ENCODE assay signal across 20 cellular contexts in genomic region chr10:103766751-103767509, GRCh38.
DNase-seq lines count a peak whose midpoint lies in the region; ATAC-seq and TF ChIP-seq lines count a peak whose summit lies in the region.
"Had no signal": no experiment of that assay in that cellular context is flagged by ENCODE, and none has a peak within 500 bp of the region (broad histone marks: within the 10 kb centered on the region; RNA-seq: fewer than 3 reads in every experiment).

No MANE protein-coding gene starts in this region.

- H2BK20ac ChIP-seq in IMR-90 (ENCODE audit: low read depth, low read length) = peak overlapping the region; percentile 18; the same call in 1 of the 2 replicates

- no peaks in the 10 kb centered on the region for H3K9me3 ChIP-seq in CD4-positive, alpha-beta T cell (ENCODE audit: control insufficient read depth, low read length)
- H3K9me3 ChIP-seq in IMR-90 (ENCODE audit: control insufficient read depth, insufficient read depth, low read length) = no peaks in the 10 kb centered on the region
- no peaks in the 10 kb centered on the region for H3K9me3 ChIP-seq in tibial nerve
- H3K9me3 ChIP-seq: thoracic aorta had no signal

- H3K4me1 Mint-ChIP-seq in CD4-positive, alpha-beta T cell (ENCODE audit: low read depth) = peaks cover 79% of the 10 kb centered on the region
- H3K4me1 Mint-ChIP-seq in nephron progenitor cell = peaks cover 70% of the 10 kb centered on the region
- H3K4me1 Mint-ChIP-seq in activated T-helper 17 cell treated with anti-CD3 and anti-CD28 coated beads, Interleukin-2, amount 50 U/mL, for 72 hours = peaks cover 34% of the 10 kb centered on the region

- peak overlapping the region; percentile 63 for H3K27ac Mint-ChIP-seq in CD4-positive, alpha-beta T cell
- H3K27ac Mint-ChIP-seq in nephron progenitor cell = no peak overlapping the region
- no peak overlapping the region for H3K27ac Mint-ChIP-seq in activated T-helper 17 cell treated with anti-CD3 and anti-CD28 coated beads, Interleukin-2, amount 50 U/mL, for 72 hours
- H3K27ac Mint-ChIP-seq: T-helper 1 cell treated with Interleukin-12 subunit alpha and Interleukin-12 subunit beta and Interleukin-4 antibody, amounts not matched to agents 30 μg/mL and 1 μg/mL, for 36 hours had no signal

- in situ Hi-C loops in IMR-90 (cut with MboI; ENCODE audit: low sequenced_read_pairs) = no loop called here

- 88% methylated on average over 2 of the region's 8 CpGs; no CpG with 5 or more reads in 1 of the 2 experiments for WGBS in IMR-90 (ENCODE audit: extremely low coverage in 2 of 2, insufficient read length in 1 of 2), 2 experiments
- WGBS in tibial nerve, 2 donors = 68 to 80% methylated on average over 8 of the region's 8 CpGs

- H3K27me3 ChIP-seq in CD4-positive, alpha-beta T cell (ENCODE audit: control insufficient read depth, insufficient read depth, low read length) = no peaks in the 10 kb centered on the region
- H3K27me3 ChIP-seq in IMR-90 (ENCODE audit: control insufficient read depth, insufficient read depth, low read length) (no peaks in the 10 kb centered on the region), tibial nerve (no peaks in the 10 kb centered on the region)
- H3K27me3 ChIP-seq: foreskin keratinocyte had no signal

- H3K4me2 ChIP-seq in IMR-90 (ENCODE audit: low read depth, low read length) = no peak overlapping the region

- intact Hi-C loops in CD4-positive, alpha-beta T cell (cut with DNase I, micrococcal nuclease) = no loop called here
- intact Hi-C loops in IMR-90 (cut with micrococcal nuclease) = no loop called here

- H3K14ac ChIP-seq in IMR-90 (replicated peaks; ENCODE audit: low read depth, low read length) = peak overlapping the region; percentile 35; the same call in 1 of the 2 replicates

- H2AFZ ChIP-seq in IMR-90 (replicated peaks; ENCODE audit: low read length, poor library complexity) = peak overlapping the region; percentile 33
- H2AFZ ChIP-seq: GM23248 had no signal

- 0 out of 2 replicates have a peak, but pooled peaks cover 1% of the 10 kb centered on the region for H4K20me1 ChIP-seq in IMR-90 (ENCODE audit: insufficient read depth, low read length)

- H3K23ac ChIP-seq in IMR-90 (ENCODE audit: low read depth, low read length) = no peak overlapping the region

- H3K9ac ChIP-seq in IMR-90 (ENCODE audit: low read depth, low read length) = no peak overlapping the region
- H3K9ac ChIP-seq: GM23248 had no signal

- no peaks in the 10 kb centered on the region for H3K9me3 Mint-ChIP-seq in CD4-positive, alpha-beta T cell
- no peaks in the 10 kb centered on the region for H3K9me3 Mint-ChIP-seq in nephron progenitor cell
- H3K9me3 Mint-ChIP-seq in activated T-helper 17 cell treated with anti-CD3 and anti-CD28 coated beads, Interleukin-2, amount 50 U/mL, for 72 hours = no peaks in the 10 kb centered on the region
- H3K9me3 Mint-ChIP-seq: IgD-negative memory B cell; T-helper 1 cell treated with Interleukin-12 subunit alpha and Interleukin-12 subunit beta and Interleukin-4 antibody, amounts not matched to agents 30 μg/mL and 1 μg/mL, for 36 hours had no signal

- H2BK5ac ChIP-seq in IMR-90 (ENCODE audit: low read depth, low read length, poor library complexity, severe bottlenecking) = no peak overlapping the region

- H3K4me3 Mint-ChIP-seq in CD4-positive, alpha-beta T cell = no peak overlapping the region
- peak overlapping the region; percentile 54 for H3K4me3 Mint-ChIP-seq in nephron progenitor cell
- H3K4me3 Mint-ChIP-seq in activated T-helper 17 cell treated with anti-CD3 and anti-CD28 coated beads, Interleukin-2, amount 50 U/mL, for 72 hours = no peak overlapping the region
- H3K4me3 Mint-ChIP-seq: T-helper 1 cell treated with Interleukin-12 subunit alpha and Interleukin-12 subunit beta and Interleukin-4 antibody, amounts not matched to agents 30 μg/mL and 1 μg/mL, for 36 hours had no signal

- peak overlapping the region in 1 of 2 experiments; percentile 35; a peak in 1 of 4 replicates for H4K8ac ChIP-seq in IMR-90 (ENCODE audit: low read depth in 2 of 2, low read length in 2 of 2)

- no peak overlapping the region for H3K18ac ChIP-seq in IMR-90 (ENCODE audit: low read depth, low read length)

- H2BK120ac ChIP-seq in IMR-90 (ENCODE audit: low read depth, low read length) = peak overlapping the region; percentile 49; the same call in 1 of the 2 replicates

- POLR2A ChIA-PET in CD4-positive, alpha-beta T cell (lab: Charles Lee) = interaction anchor here (0.6 to 3.4 kb wide), 5 partner anchors 9 to 141 kb away, joined by 3 to 10 read pairs (median 5); no protein-coding TSS in a partner anchor
- POLR2A ChIA-PET in IMR-90 (lab: Charles Lee; ENCODE audit: unreplicated experiment) = no interaction called here

- CTCF ChIA-PET in CD4-positive, alpha-beta T cell (lab: Charles Lee) = interaction anchor here (2.4 kb wide), 1 partner anchor 70 kb away, joined by 6 read pairs; no protein-coding TSS in a partner anchor
- CTCF ChIA-PET in IMR-90 (lab: Yijun Ruan, JAX) = no interaction called here

- TF ChIP-seq POLR2A in IMR-90 (IDR thresholded peaks at IDR 0.05; ENCODE audit: low read depth, low read length) = no peak
- no peak for TF ChIP-seq POLR2A in tibial nerve (IDR thresholded peaks at IDR 0.05)

- no peak for TF ChIP-seq EP300 in tibial nerve (IDR thresholded peaks at IDR 0.05)

- no peaks in the 10 kb centered on the region for H3K36me3 Mint-ChIP-seq in CD4-positive, alpha-beta T cell (ENCODE audit: low read depth)
- peaks cover 14% of the 10 kb centered on the region for H3K36me3 Mint-ChIP-seq in nephron progenitor cell (ENCODE audit: low read depth)
- no peaks in the 10 kb centered on the region for H3K36me3 Mint-ChIP-seq in activated T-helper 17 cell treated with anti-CD3 and anti-CD28 coated beads, Interleukin-2, amount 50 U/mL, for 72 hours (ENCODE audit: low read depth)
- H3K36me3 Mint-ChIP-seq: IgD-negative memory B cell had no signal

- no peak overlapping the region for H3K27ac ChIP-seq in CD4-positive, alpha-beta T cell (ENCODE audit: low read depth, low read length)
- H3K27ac ChIP-seq in IMR-90 (ENCODE audit: insufficient read depth, low read length) (no peak overlapping the region), tibial nerve (peak overlapping the region in 2 of 4 donors; percentile 49 to 74)
- H3K27ac ChIP-seq: foreskin keratinocyte, GM23248, thoracic aorta, WERI-Rb-1 had no signal

- no peak overlapping the region for H3K4me3 ChIP-seq in IMR-90 (ENCODE audit: insufficient read depth, low read depth, low read length)
- H3K4me3 ChIP-seq in epithelial cell of proximal tubule (ENCODE audit: low read depth, low read length) = no peak overlapping the region
- H3K4me3 ChIP-seq in tibial nerve = no peak overlapping the region
- H3K4me3 ChIP-seq: GM23248, thoracic aorta had no signal

- DNase-seq in CD4-positive, alpha-beta T cell = no peak
- no peak for DNase-seq in IMR-90
- DNase-seq in epithelial cell of proximal tubule (ENCODE audit: low read depth) = peak; percentile 52
- DNase-seq in nephron progenitor cell = no peak
- no peak for DNase-seq in tibial nerve (ENCODE audit: low spot score in 2 of 2)
- no peak for DNase-seq in SKM-1 treated with dmso at 0.1 percent for 144 hours (lab: John Stamatoyannopoulos, UW; ENCODE audit: unreplicated experiment)
- DNase-seq: amniotic stem cell; cortex of kidney; foreskin keratinocyte; GM23248; hippocampal formation; NCI-H2107; SHP77 treated with DMSO at 0.1 percent for 48 hours; stimulated activated CD4-positive, alpha-beta T cell treated with anti-CD3 and anti-CD28 coated beads, Interleukin-1b, Interleukin-23, amount 100 ng/mL, for 48 hours; WERI-Rb-1 had no signal

- dilution Hi-C loops in IMR-90 (cut with HindIII; ENCODE audit: low sequenced_read_pairs, unreplicated experiment) = no loop called here

- peak overlapping the region; percentile 67 for H2AK5ac ChIP-seq in IMR-90 (ENCODE audit: low read depth, low read length)

- H3K4me1 ChIP-seq in IMR-90 (ENCODE audit: control insufficient read depth, insufficient read depth, low read length) (peaks cover 28% of the 10 kb centered on the region), tibial nerve (peaks cover 0 to 73% (median 36%) of the 10 kb centered on the region in 4 donors)

- H3K4ac ChIP-seq in IMR-90 (ENCODE audit: low read depth, low read length) = peak overlapping the region; percentile 75; the same call in 1 of the 2 replicates

- H2BK15ac ChIP-seq in IMR-90 (ENCODE audit: low read depth, low read length) = peak overlapping the region; percentile 26; the same call in 1 of the 3 replicates

- peak overlapping the region; percentile 26 for H4K91ac ChIP-seq in IMR-90 (ENCODE audit: insufficient read depth, low read depth, low read length)

- TF ChIP-seq CTCF in CD4-positive, alpha-beta T cell (IDR thresholded peaks at IDR 0.05) = no peak
- TF ChIP-seq CTCF in IMR-90 (conservative IDR thresholded peaks at IDR 0.05; ENCODE audit: low read depth, low read length) = no peak
- TF ChIP-seq CTCF in epithelial cell of proximal tubule (conservative IDR thresholded peaks at IDR 0.05; ENCODE audit: low read depth, low read length) = no peak
- no peak for TF ChIP-seq CTCF in nephron progenitor cell (IDR thresholded peaks at IDR 0.05)
- TF ChIP-seq CTCF in tibial nerve (IDR thresholded peaks at IDR 0.05) = no peak

- no peaks in the 10 kb centered on the region for H3K27me3 Mint-ChIP-seq in CD4-positive, alpha-beta T cell
- H3K27me3 Mint-ChIP-seq in nephron progenitor cell (ENCODE audit: low read depth, poor library complexity) = peaks cover 31% of the 10 kb centered on the region
- no peaks in the 10 kb centered on the region for H3K27me3 Mint-ChIP-seq in activated T-helper 17 cell treated with anti-CD3 and anti-CD28 coated beads, Interleukin-2, amount 50 U/mL, for 72 hours

- no peak for TF ChIP-seq RAD21 in IMR-90 (IDR thresholded peaks at IDR 0.05; ENCODE audit: low read length)

- no peak overlapping the region for H3K56ac ChIP-seq in IMR-90 (ENCODE audit: extremely low read depth, insufficient read depth, low read length)

- peak overlapping the region; percentile 69 for H2AK9ac ChIP-seq in IMR-90 (replicated peaks; ENCODE audit: low read depth, low read length, poor library complexity)

- H3K36me3 ChIP-seq in IMR-90 (ENCODE audit: control insufficient read depth, insufficient read depth, low read length) = no peaks in the 10 kb centered on the region
- H3K36me3 ChIP-seq in tibial nerve = no peaks in the 10 kb centered on the region
- H3K36me3 ChIP-seq: thoracic aorta had no signal

- H4K5ac ChIP-seq in IMR-90 (ENCODE audit: low read depth, low read length) = no peak overlapping the region

- no peak for ATAC-seq in CD4-positive, alpha-beta T cell (ENCODE audit: poor library complexity)
- ATAC-seq in IMR-90 (ENCODE audit: low read depth) (no peak), HG03039 (IDR thresholded peaks at IDR 0.05; ENCODE audit: unreplicated experiment) (no peak)
- ATAC-seq in activated T-helper 17 cell treated with anti-CD3 and anti-CD28 coated beads, Interleukin-2, amount 50 U/mL, for 72 hours (replicated peaks) = no peak

- peaks cover 8 to 60% of the 10 kb centered on the region in 2 experiments for H3K79me1 ChIP-seq in IMR-90 (ENCODE audit: low read depth in 1 of 2, low read length in 2 of 2)

- peaks cover 42% of the 10 kb centered on the region for H3K9me1 ChIP-seq in IMR-90 (ENCODE audit: insufficient read depth, low read length)

- no TSS peak for BruUV-seq in IMR-90 (replicated peaks; lab: Mats Ljungman, UMichigan)

TF ChIP-seq in IMR-90, 13 proteins besides CTCF, POLR2A, EP300 and RAD21 (continues in another document):
- TF ChIP-seq MAZ (IDR thresholded peaks at IDR 0.05; ENCODE audit: borderline replicate concordance, low read depth, low read length) (no peak), MXI1 (IDR thresholded peaks at IDR 0.05; ENCODE audit: borderline replicate concordance, low read depth, low read length) (no peak)
